14 cellular contexts compared by ENCODE assay signal in genomic region chr5:133236541-133236951, GRCh38.
"Had no signal": no experiment of that assay in that cellular context is flagged by ENCODE, and none has a peak within 500 bp of the region (broad histone marks: within the 10 kb centered on the region; RNA-seq: fewer than 3 reads in every experiment).

No MANE protein-coding gene starts in this region.

- H3K4me1 ChIP-seq: gastrocnemius medialis had no signal

- ATAC-seq: activated CD4-positive, alpha-beta T cell treated with anti-CD3 and anti-CD28 coated beads for 36 hours; gastrocnemius medialis; heart left ventricle; left cardiac atrium; naive thymus-derived CD4-positive, alpha-beta T cell had no signal

- H3K9me3 ChIP-seq: gastrocnemius medialis, heart left ventricle, transverse colon had no signal

- H3K27ac ChIP-seq: gastrocnemius medialis, heart left ventricle, skin epidermis, transverse colon had no signal

- H3K4me3 ChIP-seq: gastrocnemius medialis, heart left ventricle, skin epidermis, transverse colon had no signal

- H3K36me3 Mint-ChIP-seq: naive thymus-derived CD4-positive, alpha-beta T cell had no signal

- H3K27ac Mint-ChIP-seq: activated CD4-positive, alpha-beta memory T cell treated with anti-CD3 and anti-CD28 coated beads, Interleukin-2, amount 10 ng/mL, durations not matched to agents 7 days and 5 days; activated CD4-positive, alpha-beta T cell treated with anti-CD3 and anti-CD28 coated beads for 36 hours; activated T-cell treated with anti-CD3 and anti-CD28 coated beads, Interleukin-2, amount 50 U/mL, for 24 hours had no signal

- H3K36me3 ChIP-seq: gastrocnemius medialis, heart left ventricle, transverse colon had no signal

- H3K27me3 ChIP-seq: gastrocnemius medialis, transverse colon had no signal

- DNase-seq: activated CD4-positive, alpha-beta memory T cell treated with anti-CD3 and anti-CD28 coated beads, Interleukin-2, amount 10 ng/mL, durations not matched to agents 7 days and 5 days; activated CD4-positive, alpha-beta T cell treated with anti-CD3 and anti-CD28 coated beads for 36 hours; activated naive CD4-positive, alpha-beta T cell treated with anti-CD3 and anti-CD28 coated beads, Interleukin-2, amount 50 U/mL, for 16 hours; activated T-cell treated with anti-CD3 and anti-CD28 coated beads, Interleukin-2, amount 50 U/mL, for 24 hours; gastrocnemius medialis; left cardiac atrium; naive thymus-derived CD4-positive, alpha-beta T cell; stimulated activated CD4-positive, alpha-beta T cell treated with anti-CD3 and anti-CD28 coated beads, Interleukin-15, amount 100 ng/mL, for 24 hours; stimulated activated CD4-positive, alpha-beta T cell treated with anti-CD3 and anti-CD28 coated beads, Interleukin-4, amount 100 ng/mL, for 1 hour; stimulated activated naive CD4-positive, alpha-beta T cell treated with Interleukin-2 at 50 U/mL for 16 hours; substantia nigra; transverse colon had no signal

- H3K27me3 Mint-ChIP-seq: activated CD4-positive, alpha-beta memory T cell treated with anti-CD3 and anti-CD28 coated beads, Interleukin-2, amount 10 ng/mL, durations not matched to agents 7 days and 5 days; activated CD4-positive, alpha-beta T cell treated with anti-CD3 and anti-CD28 coated beads for 36 hours; activated T-cell treated with anti-CD3 and anti-CD28 coated beads, Interleukin-2, amount 50 U/mL, for 24 hours had no signal

- H3K9me3 Mint-ChIP-seq: activated T-cell treated with anti-CD3 and anti-CD28 coated beads, Interleukin-2, amount 50 U/mL, for 24 hours; naive thymus-derived CD4-positive, alpha-beta T cell had no signal

- H3K4me3 Mint-ChIP-seq: activated CD4-positive, alpha-beta memory T cell treated with anti-CD3 and anti-CD28 coated beads, Interleukin-2, amount 10 ng/mL, durations not matched to agents 7 days and 5 days; activated CD4-positive, alpha-beta T cell treated with anti-CD3 and anti-CD28 coated beads for 36 hours; activated T-cell treated with anti-CD3 and anti-CD28 coated beads, Interleukin-2, amount 50 U/mL, for 24 hours had no signal
